15 cellular contexts compared by ENCODE assay signal in genomic region chr6:36888115-36888643, GRCh38. TPM values are rescaled to one million over a fixed set of nuclear protein-coding genes. Genes with fewer than 3 reads are reported as not detected.
DNase-seq lines count a peak whose midpoint lies in the region; ATAC-seq and TF ChIP-seq lines count a peak whose summit lies in the region.
"Had no signal": no experiment of that assay in that cellular context is flagged by ENCODE, and none has a peak within 500 bp of the region (broad histone marks: within the 10 kb centered on the region; RNA-seq: fewer than 3 reads in every experiment).

No MANE protein-coding gene starts in this region.

- intact Hi-C loops in CD4-positive, alpha-beta memory T cell (cut with micrococcal nuclease), result no loop called here
- intact Hi-C loops in dorsolateral prefrontal cortex (cut with DNase I), result loop anchor here (5.0 to 10.0 kb wide), 3 partner anchors 284 to 547 kb away; partner anchors contain the start of genes PIM1 (in 2 of the 2) and CMTR1 (in 1 of the 2)

- no peaks in the 10 kb centered on the region for H3K9me3 Mint-ChIP-seq in CD4-positive, alpha-beta memory T cell
- H3K9me3 Mint-ChIP-seq in nephron, result no peaks in the 10 kb centered on the region
- H3K9me3 Mint-ChIP-seq: CD4-positive, CD25-positive, alpha-beta regulatory T cell had no signal

- H3K4me2 ChIP-seq in DND-41 (ENCODE audit: insufficient read depth, low read length), result peak overlapping the region; percentile 60
- H3K4me2 ChIP-seq in SU-DHL-6 (ENCODE audit: low read depth, low read length, poor library complexity, severe bottlenecking), result peak overlapping the region; percentile 97

- H3K27ac Mint-ChIP-seq in CD4-positive, alpha-beta memory T cell, result peak overlapping the region in 5 of 7 donors; percentile 4 to 94 (median 29)
- no peak overlapping the region for H3K27ac Mint-ChIP-seq in nephron

- H3F3A ChIP-seq in SU-DHL-6 (ENCODE audit: insufficient read depth), result peaks cover 34% of the 10 kb centered on the region; the same call in 1 of the 2 replicates

- DNase-seq in CD4-positive, alpha-beta memory T cell, result no peak
- no peak for DNase-seq in DND-41
- no peak for DNase-seq in activated CD4-positive, alpha-beta T cell treated with anti-CD3 and anti-CD28 coated beads for 1 hour
- no peak for DNase-seq in dorsolateral prefrontal cortex
- DNase-seq: CD4-positive, CD25-positive, alpha-beta regulatory T cell; NCI-H1105; NCI-H2029 treated with DMSO at 0.1 percent for 48 hours; NCI-H345; NCI-H524 treated with DMSO at 0.1 percent for 48 hours had no signal

- ATAC-seq in DND-41 (ENCODE audit: insufficient read depth, low read depth), result no peak
- ATAC-seq in GM21717 (IDR thresholded peaks at IDR 0.05; ENCODE audit: unreplicated experiment), result no peak
- ATAC-seq: Right ventricle myocardium inferior had no signal

- H3K9me3 ChIP-seq in CD4-positive, alpha-beta memory T cell (ENCODE audit: control insufficient read depth in 1 of 2, low read length in 2 of 2), result no peaks in the 10 kb centered on the region
- H3K9me3 ChIP-seq in DND-41 (ENCODE audit: insufficient read depth, low read length, severe bottlenecking) (no peaks in the 10 kb centered on the region), SU-DHL-6 (ENCODE audit: insufficient read depth, low read length) (no peaks in the 10 kb centered on the region)
- H3K9me3 ChIP-seq: SJSA1 had no signal

- H3K4me3 Mint-ChIP-seq in CD4-positive, alpha-beta memory T cell, result no peak overlapping the region
- H3K4me3 Mint-ChIP-seq in nephron, result peak overlapping the region in 2 of 3 experiments; percentile 50 to 59

- peaks cover 0 to 14% of the 10 kb centered on the region in 2 donors for H3K36me3 Mint-ChIP-seq in CD4-positive, alpha-beta memory T cell
- no peaks in the 10 kb centered on the region for H3K36me3 Mint-ChIP-seq in nephron (ENCODE audit: low read depth)
- H3K36me3 Mint-ChIP-seq: CD4-positive, CD25-positive, alpha-beta regulatory T cell had no signal

- peaks cover 29 to 51% (median 41%) of the 10 kb centered on the region in 4 donors for H3K4me1 Mint-ChIP-seq in CD4-positive, alpha-beta memory T cell
- peaks cover 23% of the 10 kb centered on the region for H3K4me1 Mint-ChIP-seq in nephron

- POLR2A ChIA-PET in CD4-positive, alpha-beta memory T cell (lab: Charles Lee; ENCODE audit: partially characterized antibody), result interaction anchor here (0.6 to 2.4 kb wide), 3 partner anchors 14 to 1041 kb away, joined by 3 to 9 read pairs (median 3); partner anchors contain the start of gene PPIL1

- peaks cover 50% of the 10 kb centered on the region for H3K4me1 ChIP-seq in CD4-positive, alpha-beta memory T cell (ENCODE audit: insufficient read depth, low read length)
- peaks cover 41% of the 10 kb centered on the region for H3K4me1 ChIP-seq in DND-41 (ENCODE audit: insufficient read depth, low read length)

- no peaks in the 10 kb centered on the region for H3K9me2 ChIP-seq in SU-DHL-6 (replicated peaks; ENCODE audit: insufficient read depth, low read length)

- peaks cover 4% of the 10 kb centered on the region for H3K36me3 ChIP-seq in CD4-positive, alpha-beta memory T cell (ENCODE audit: insufficient read depth, low read length)
- H3K36me3 ChIP-seq in DND-41 (ENCODE audit: insufficient read depth, low read length) (peaks cover 13% of the 10 kb centered on the region; the same call in 1 of the 2 replicates), SU-DHL-6 (ENCODE audit: low read length) (peaks cover 4% of the 10 kb centered on the region; the same call in 1 of the 2 replicates)

- no peaks in the 10 kb centered on the region for H3K27me3 Mint-ChIP-seq in CD4-positive, alpha-beta memory T cell
- H3K27me3 Mint-ChIP-seq in nephron (ENCODE audit: low read depth), result no peaks in the 10 kb centered on the region
- H3K27me3 Mint-ChIP-seq: CD4-positive, CD25-positive, alpha-beta regulatory T cell had no signal

- H3K27ac ChIP-seq in CD4-positive, alpha-beta memory T cell (ENCODE audit: low read depth, low read length), result no peak overlapping the region
- H3K27ac ChIP-seq in DND-41 (ENCODE audit: low read length) (peak overlapping the region; percentile 91), SU-DHL-6 (ENCODE audit: low read depth, low read length) (peak overlapping the region; percentile 86), dorsolateral prefrontal cortex (no peak overlapping the region)
- H3K27ac ChIP-seq: SJSA1 had no signal

- no peaks in the 10 kb centered on the region for H3K27me3 ChIP-seq in CD4-positive, alpha-beta memory T cell (ENCODE audit: insufficient read depth, low read length)
- H3K27me3 ChIP-seq in DND-41 (ENCODE audit: insufficient read depth, low read length, poor library complexity) (no peaks in the 10 kb centered on the region), SU-DHL-6 (ENCODE audit: low read length) (no peaks in the 10 kb centered on the region), dorsolateral prefrontal cortex (no peaks in the 10 kb centered on the region)
- H3K27me3 ChIP-seq: SJSA1 had no signal

- H3K9ac ChIP-seq in DND-41 (ENCODE audit: low read depth, low read length), result peak overlapping the region; percentile 75
- H3K9ac ChIP-seq in SU-DHL-6 (ENCODE audit: low read length), result no peak overlapping the region

- H4K20me1 ChIP-seq in DND-41 (ENCODE audit: insufficient read depth, low read length), result no peaks in the 10 kb centered on the region
- no peaks in the 10 kb centered on the region for H4K20me1 ChIP-seq in SU-DHL-6 (ENCODE audit: low read depth, low read length)

- no peak for TF ChIP-seq CTCF in DND-41 (IDR thresholded peaks at IDR 0.05; ENCODE audit: borderline replicate concordance, extremely low read depth, low read length, poor library complexity, severe bottlenecking)
- TF ChIP-seq CTCF in SU-DHL-6 (IDR thresholded peaks at IDR 0.05; ENCODE audit: insufficient read depth, low read length, poor library complexity, severe bottlenecking), result no peak
- TF ChIP-seq CTCF in nephron (IDR thresholded peaks at IDR 0.05; ENCODE audit: unreplicated experiment in 3 of 3), result no peak
- no peak for TF ChIP-seq CTCF in dorsolateral prefrontal cortex (IDR thresholded peaks at IDR 0.05 in 54 of 56, conservative IDR thresholded peaks at IDR 0.05 in 2 of 56; ENCODE audit: low read depth in 1 of 56, partially characterized antibody in 56 of 56)

- no peak overlapping the region for H3K4me3 ChIP-seq in CD4-positive, alpha-beta memory T cell (ENCODE audit: low read length in 2 of 2)
- H3K4me3 ChIP-seq in DND-41 (ENCODE audit: low read depth in 1 of 2, low read length in 2 of 2) (0 out of 4 replicates have a peak overlapping the region, but pooled peaks of 1 of the 2 experiments have one; percentile 73), SU-DHL-6 (ENCODE audit: insufficient read depth, low read length, poor library complexity, severe bottlenecking) (no peak overlapping the region), dorsolateral prefrontal cortex (no peak overlapping the region)
- H3K4me3 ChIP-seq: SJSA1 had no signal

- peaks cover 69% of the 10 kb centered on the region for H3K79me2 ChIP-seq in DND-41 (ENCODE audit: insufficient read depth, low read length)
- peaks cover 69% of the 10 kb centered on the region for H3K79me2 ChIP-seq in SU-DHL-6 (ENCODE audit: insufficient read depth, low read length)

- CTCF ChIA-PET in CD4-positive, alpha-beta memory T cell (lab: Charles Lee; ENCODE audit: partially characterized antibody), result interaction anchor here (1.0 to 2.0 kb wide), 2 partner anchors 13 to 26 kb away, joined by 3 to 10 read pairs; partner anchors contain the start of gene PPIL1

- H2AFZ ChIP-seq in DND-41 (ENCODE audit: low read depth, low read length) (no peak overlapping the region), SU-DHL-6 (ENCODE audit: low read depth, low read length, severe bottlenecking) (no peak overlapping the region)

RNA-seq across cellular contexts. Expression of gene C6orf89, which starts 2.4 kb away (rescaled TPM):
- 10 to 100 TPM; 53.0 to 56.0 TPM for total RNA-seq in CD4-positive, alpha-beta memory T cell
- 10 to 100 TPM; 35.4 to 52.8 TPM for polyA plus RNA-seq in CD4-positive, alpha-beta memory T cell
- total RNA-seq in dorsolateral prefrontal cortex, result 10 to 100 TPM; 52.9 to 88.0 (median 72.2) TPM

RNA-seq across cellular contexts. Expression of gene PPIL1, which starts 13.6 kb away (rescaled TPM):
- 1 to 10 TPM; 8.4 to 9.2 TPM for total RNA-seq in CD4-positive, alpha-beta memory T cell
- polyA plus RNA-seq in CD4-positive, alpha-beta memory T cell, result 10 to 100 TPM; 18.6 to 19.7 TPM
- 10 to 100 TPM; 14.7 to 37.9 (median 25.3) TPM for total RNA-seq in dorsolateral prefrontal cortex

RNA-seq across cellular contexts. Expression of gene CPNE5, which starts 48.9 kb away (rescaled TPM):
- under 1 TPM; 0.47 to 0.70 TPM for total RNA-seq in CD4-positive, alpha-beta memory T cell
- polyA plus RNA-seq in CD4-positive, alpha-beta memory T cell, result 1 to 10 TPM; 1.9 to 2.7 TPM
- total RNA-seq in dorsolateral prefrontal cortex, result 100 to 1,000 TPM in 69 of 120 experiments, 10 to 100 TPM in 51; 48.5 to 145 (median 105) TPM
- total RNA-seq: H4 had no signal

Comparison
In these comparisons a context has a peak if more than half of its experiments do, and no peak if none do; other contexts are left out.
1. H3K27ac ChIP-seq: peak in DND-41 (single experiment) and SU-DHL-6 (single experiment); none in CD4-positive, alpha-beta memory T cell (single experiment) and dorsolateral prefrontal cortex (0 of 59).
2. H3K27ac Mint-ChIP-seq: peak in CD4-positive, alpha-beta memory T cell (5 of 7); none in nephron (0 of 3).
3. H3K4me3 Mint-ChIP-seq: peak in nephron (2 of 3); none in CD4-positive, alpha-beta memory T cell (0 of 8).
4. RNA of gene CPNE5, which starts 48.9 kb away (total RNA-seq): 48.5 to 145 TPM in dorsolateral prefrontal cortex; 0.47 to 0.70 TPM in CD4-positive, alpha-beta memory T cell; every median in the first group is over 10 times any median in the second.